ENCODE assay signal across 12 cellular contexts in genomic region chr13:50676602-50677001, GRCh38.
DNase-seq lines count a peak whose midpoint lies in the region; ATAC-seq, FAIRE-seq and TF ChIP-seq lines count a peak whose summit lies in the region.
"Had no signal": no experiment of that assay in that cellular context is flagged by ENCODE, and none has a peak within 500 bp of the region (broad histone marks: within the 10 kb centered on the region; RNA-seq: fewer than 3 reads in every experiment).

No MANE protein-coding gene starts in this region.

- WGBS in ovary, 3 donors, result 73 to 80% (median 79%) methylated on average over 1 of the region's 1 CpG

- peak overlapping the region in 1 of 2 donors; percentile 65 for H3K27ac Mint-ChIP-seq in stimulated activated naive CD8-positive, alpha-beta T cell treated with anti-CD3 and anti-CD28 coated beads, Interleukin-15, amount 100 ng/mL, for 72 hours
- peak overlapping the region; percentile 99 for H3K27ac Mint-ChIP-seq in astrocyte (ENCODE audit: unreplicated experiment)
- H3K27ac Mint-ChIP-seq: CD4-positive, alpha-beta T cell; dendritic cell treated with granulocyte-macrophage colony-stimulating factor and Interleukin-4, amounts not matched to agents 40 ng/mL and 50 ng/mL, for 4 days had no signal

- intact Hi-C loops in ovary (cut with DNase I), result no loop called here

- TF ChIP-seq POLR2A in ovary (IDR thresholded peaks at IDR 0.05), result no peak

- no peaks in the 10 kb centered on the region for H3K79me2 ChIP-seq in astrocyte (ENCODE audit: insufficient read depth, low read length)

- H3K4me1 ChIP-seq in astrocyte (ENCODE audit: insufficient read depth, low read length) (peaks cover 40% of the 10 kb centered on the region), ovary (ENCODE audit: insufficient read depth) (no peaks in the 10 kb centered on the region)

- H3K27ac ChIP-seq in astrocyte (ENCODE audit: low read depth, low read length) (peak overlapping the region; percentile 98), ovary (no peak overlapping the region)

- TF ChIP-seq CTCF in astrocyte (IDR thresholded peaks at IDR 0.05; ENCODE audit: insufficient read depth, low read depth, low read length) (no peak), kidney epithelial cell (IDR thresholded peaks at IDR 0.05; ENCODE audit: insufficient read depth, low read length, poor library complexity, severe bottlenecking) (no peak), ovary (IDR thresholded peaks at IDR 0.05) (no peak)

- H3K9me3 ChIP-seq in astrocyte (ENCODE audit: insufficient read depth, low read depth, low read length) (no peaks in the 10 kb centered on the region), ovary (no peaks in the 10 kb centered on the region)

- no peak for TF ChIP-seq EP300 in ovary (IDR thresholded peaks at IDR 0.05)

- H3K4me1 Mint-ChIP-seq in stimulated activated naive CD8-positive, alpha-beta T cell treated with anti-CD3 and anti-CD28 coated beads, Interleukin-15, amount 100 ng/mL, for 72 hours, result peaks cover 5% of the 10 kb centered on the region
- peaks cover 55% of the 10 kb centered on the region for H3K4me1 Mint-ChIP-seq in astrocyte (ENCODE audit: low read depth, unreplicated experiment)

- H3K36me3 Mint-ChIP-seq in astrocyte (ENCODE audit: low read depth, unreplicated experiment), result peaks cover 5% of the 10 kb centered on the region

- H4K20me1 ChIP-seq in astrocyte (ENCODE audit: insufficient read depth, low read length), result no peaks in the 10 kb centered on the region

- H3K36me3 ChIP-seq in astrocyte (ENCODE audit: insufficient read depth, low read length), result no peaks in the 10 kb centered on the region
- H3K36me3 ChIP-seq in kidney epithelial cell (ENCODE audit: control insufficient read depth, insufficient read depth, low read length), result no peaks in the 10 kb centered on the region
- no peaks in the 10 kb centered on the region for H3K36me3 ChIP-seq in ovary

- no peaks in the 10 kb centered on the region for H3K27me3 Mint-ChIP-seq in stimulated activated naive CD8-positive, alpha-beta T cell treated with anti-CD3 and anti-CD28 coated beads, Interleukin-15, amount 100 ng/mL, for 72 hours
- H3K27me3 Mint-ChIP-seq in astrocyte (ENCODE audit: low read depth, unreplicated experiment), result peaks cover 4% of the 10 kb centered on the region
- H3K27me3 Mint-ChIP-seq: CD4-positive, alpha-beta T cell; dendritic cell treated with granulocyte-macrophage colony-stimulating factor and Interleukin-4, amounts not matched to agents 40 ng/mL and 50 ng/mL, for 4 days had no signal

- H3K4me2 ChIP-seq in astrocyte (ENCODE audit: low read length), result peak overlapping the region; percentile 74

- no peak overlapping the region for H2AFZ ChIP-seq in astrocyte (ENCODE audit: low read depth, low read length)

- peak; percentile 97 for FAIRE-seq in astrocyte (lab: Jason Lieb, UNC)

- peak; percentile 59 for ATAC-seq in stimulated activated naive CD8-positive, alpha-beta T cell treated with anti-CD3 and anti-CD28 coated beads, Interleukin-15, Interleukin-2, amounts not matched to agents 100 U/mL and 50 U/mL, for 24 hours
- ATAC-seq in stimulated activated naive CD8-positive, alpha-beta T cell treated with anti-CD3 and anti-CD28 coated beads, Interleukin-15, amount 100 ng/mL, for 72 hours, result no peak

- DNase-seq in stimulated activated naive CD8-positive, alpha-beta T cell treated with anti-CD3 and anti-CD28 coated beads, Interleukin-15, Interleukin-2, amounts not matched to agents 100 U/mL and 50 U/mL, for 24 hours, result no peak
- no peak for DNase-seq in stimulated activated naive CD8-positive, alpha-beta T cell treated with anti-CD3 and anti-CD28 coated beads, Interleukin-15, amount 100 ng/mL, for 72 hours
- DNase-seq in astrocyte (ENCODE audit: low read depth) (peak; percentile 89), kidney epithelial cell (ENCODE audit: low read depth) (peak; percentile 26), DMS79 treated with DMSO at 0.1 percent for 48 hours (lab: John Stamatoyannopoulos, UW) (no peak), ovary (no peak), AG08396 (ENCODE audit: low spot score) (no peak)
- DNase-seq in stimulated activated CD8-positive, alpha-beta memory T cell treated with anti-CD3 and anti-CD28 coated beads, Interleukin-4, amount 100 ng/mL, for 48 hours, result no peak
- DNase-seq: activated CD4-positive, alpha-beta T cell treated with anti-CD3 and anti-CD28 coated beads, Interleukin-2, amount 50 U/mL, for 48 hours; CD4-positive, alpha-beta T cell; NCI-H82 had no signal

- no peaks in the 10 kb centered on the region for H3K9me3 Mint-ChIP-seq in stimulated activated naive CD8-positive, alpha-beta T cell treated with anti-CD3 and anti-CD28 coated beads, Interleukin-15, amount 100 ng/mL, for 72 hours
- peaks cover 2% of the 10 kb centered on the region for H3K9me3 Mint-ChIP-seq in astrocyte (ENCODE audit: unreplicated experiment)
- H3K9me3 Mint-ChIP-seq: CD4-positive, alpha-beta T cell; dendritic cell treated with granulocyte-macrophage colony-stimulating factor and Interleukin-4, amounts not matched to agents 40 ng/mL and 50 ng/mL, for 4 days had no signal

- peak overlapping the region; percentile 69 for H3K9ac ChIP-seq in astrocyte (ENCODE audit: low read length)

- H3K4me3 Mint-ChIP-seq in stimulated activated naive CD8-positive, alpha-beta T cell treated with anti-CD3 and anti-CD28 coated beads, Interleukin-15, amount 100 ng/mL, for 72 hours, result no peak overlapping the region
- no peak overlapping the region for H3K4me3 Mint-ChIP-seq in astrocyte (ENCODE audit: unreplicated experiment)
- H3K4me3 Mint-ChIP-seq: CD4-positive, alpha-beta T cell; dendritic cell treated with granulocyte-macrophage colony-stimulating factor and Interleukin-4, amounts not matched to agents 40 ng/mL and 50 ng/mL, for 4 days had no signal

- H3K4me3 ChIP-seq in astrocyte (ENCODE audit: insufficient read depth, low read depth, low read length) (no peak overlapping the region), kidney epithelial cell (ENCODE audit: low read depth, low read length) (no peak overlapping the region), ovary (no peak overlapping the region)

- H3K27me3 ChIP-seq in astrocyte (ENCODE audit: insufficient read depth, low read length) (no peaks in the 10 kb centered on the region), kidney epithelial cell (ENCODE audit: control insufficient read depth, insufficient read depth, low read length) (no peaks in the 10 kb centered on the region), ovary (no peaks in the 10 kb centered on the region)

Comparison
In these comparisons a context has a peak if more than half of its experiments do, and no peak if none do; other contexts are left out.
1. DNase-seq: peak in astrocyte (single experiment) and kidney epithelial cell (single experiment); none in stimulated activated naive CD8-positive, alpha-beta T cell treated with anti-CD3 and anti-CD28 coated beads, Interleukin-15, Interleukin-2, amounts not matched to agents 100 U/mL and 50 U/mL, for 24 hours (single experiment), stimulated activated naive CD8-positive, alpha-beta T cell treated with anti-CD3 and anti-CD28 coated beads, Interleukin-15, amount 100 ng/mL, for 72 hours (0 of 2), DMS79 treated with DMSO at 0.1 percent for 48 hours (single experiment), stimulated activated CD8-positive, alpha-beta memory T cell treated with anti-CD3 and anti-CD28 coated beads, Interleukin-4, amount 100 ng/mL, for 48 hours (single experiment), ovary (0 of 5) and AG08396 (single experiment).